Comparison of ENCODE assay signal across 1 cellular context in genomic region chr1:173478099-173478555, GRCh38.
TF ChIP-seq lines count a peak whose summit lies in the region.

No MANE protein-coding gene starts in this region.

TF ChIP-seq in HepG2, 621 proteins besides CTCF, POLR2A, EP300 and RAD21 (continued from another document and continues in another):
- TF ChIP-seq TARDBP (CRISPR knock-in tag; IDR thresholded peaks at IDR 0.05), result no peak
- no peak; the same call in 1 of the 2 replicates for TF ChIP-seq HNF4G (IDR thresholded peaks at IDR 0.05; ENCODE audit: borderline replicate concordance, low read depth, low read length)
- 0 out of 2 replicates have a peak, but pooled peaks have one; percentile 9 for TF ChIP-seq HNF4G (CRISPR knock-in tag; IDR thresholded peaks at IDR 0.05; ENCODE audit: borderline replicate concordance, low read depth)
- no peak for TF ChIP-seq ZNF790 (CRISPR knock-in tag; IDR thresholded peaks at IDR 0.05; ENCODE audit: borderline replicate concordance)
- TF ChIP-seq FOXK1 (CRISPR knock-in tag; IDR thresholded peaks at IDR 0.05; ENCODE audit: borderline replicate concordance, low read depth), result no peak
- no peak for TF ChIP-seq ZHX1 (CRISPR knock-in tag; IDR thresholded peaks at IDR 0.05; ENCODE audit: low read depth)
- no peak for TF ChIP-seq PITX1 (CRISPR knock-in tag; IDR thresholded peaks at IDR 0.05)
- TF ChIP-seq ZNF260 (CRISPR knock-in tag; IDR thresholded peaks at IDR 0.05; ENCODE audit: borderline replicate concordance, low read depth), result no peak
- no peak for TF ChIP-seq ETV6 (CRISPR knock-in tag; conservative IDR thresholded peaks at IDR 0.05)
- TF ChIP-seq RAD51 (IDR thresholded peaks at IDR 0.05; ENCODE audit: borderline replicate concordance), result no peak
- TF ChIP-seq MIER3 (CRISPR knock-in tag; IDR thresholded peaks at IDR 0.05; ENCODE audit: borderline replicate concordance), result peak; percentile 13; the same call in 1 of the 2 replicates
- TF ChIP-seq SAP130 (CRISPR knock-in tag; IDR thresholded peaks at IDR 0.05; ENCODE audit: low read depth), result peak; percentile 26; the same call in 1 of the 2 replicates
- no peak for TF ChIP-seq THRA (CRISPR knock-in tag; IDR thresholded peaks at IDR 0.05; ENCODE audit: borderline replicate concordance)
- TF ChIP-seq DMTF1 (CRISPR knock-in tag; IDR thresholded peaks at IDR 0.05), result no peak
- no peak for TF ChIP-seq HCFC1 (IDR thresholded peaks at IDR 0.05; ENCODE audit: low read depth, low read length)
- TF ChIP-seq JUND (CRISPR knock-in tag; IDR thresholded peaks at IDR 0.05), result no peak
- no peak for TF ChIP-seq MTF1 (CRISPR knock-in tag; IDR thresholded peaks at IDR 0.05)
- TF ChIP-seq ZBTB8A (CRISPR knock-in tag; IDR thresholded peaks at IDR 0.05; ENCODE audit: borderline replicate concordance, low read depth), result no peak
- peak; percentile 14; the same call in 1 of the 2 replicates for TF ChIP-seq KMT2A (CRISPR knock-in tag; IDR thresholded peaks at IDR 0.05)
- no peak for TF ChIP-seq ZNF142 (CRISPR knock-in tag; IDR thresholded peaks at IDR 0.05)
- no peak for TF ChIP-seq CSRNP2 (CRISPR knock-in tag; conservative IDR thresholded peaks at IDR 0.05; ENCODE audit: low read depth)
- no peak for TF ChIP-seq ATAD3A (CRISPR knock-in tag; IDR thresholded peaks at IDR 0.05)
- no peak for TF ChIP-seq ATF3 (CRISPR knock-in tag; IDR thresholded peaks at IDR 0.05)
- no peak for TF ChIP-seq ZBTB49 (CRISPR knock-in tag; IDR thresholded peaks at IDR 0.05; ENCODE audit: borderline replicate concordance)
- TF ChIP-seq SNAPC5 (CRISPR knock-in tag; IDR thresholded peaks at IDR 0.05; ENCODE audit: borderline replicate concordance), result no peak
- TF ChIP-seq CEBPG (CRISPR knock-in tag; IDR thresholded peaks at IDR 0.05), result no peak
- no peak for TF ChIP-seq ZNF746 (CRISPR knock-in tag; IDR thresholded peaks at IDR 0.05)
- TF ChIP-seq ZFP36L2 (CRISPR knock-in tag; IDR thresholded peaks at IDR 0.05), result no peak
- TF ChIP-seq MAFF (IDR thresholded peaks at IDR 0.05; ENCODE audit: low read depth, low read length), result peak; percentile 62
